21 cellular contexts compared by ENCODE assay signal in genomic region chr2:17257194-17257909, GRCh38.
DNase-seq lines count a peak whose midpoint lies in the region; ATAC-seq lines count a peak whose summit lies in the region.
"Had no signal": no experiment of that assay in that cellular context is flagged by ENCODE, and none has a peak within 500 bp of the region (broad histone marks: within the 10 kb centered on the region; RNA-seq: fewer than 3 reads in every experiment).

No MANE protein-coding gene starts in this region.

- DNase-seq in astrocyte of the hippocampus (ENCODE audit: low read depth, low spot score) (peak; percentile 42), non-pigmented ciliary epithelial cell (ENCODE audit: low read depth) (peak; percentile 19), SHP77 (lab: John Stamatoyannopoulos, UW) (no peak), NCI-H345 treated with DMSO at 0.1 percent for 48 hours (lab: John Stamatoyannopoulos, UW; ENCODE audit: unreplicated experiment) (no peak)
- DNase-seq in activated CD4-positive, alpha-beta T cell treated with anti-CD3 and anti-CD28 coated beads for 48 hours = no peak
- no peak for DNase-seq in stimulated activated naive CD8-positive, alpha-beta T cell treated with anti-CD3 and anti-CD28 coated beads, Interleukin-15, Interleukin-2, amounts not matched to agents 100 U/mL and 50 U/mL, for 24 hours
- DNase-seq: activated CD4-positive, CD25-positive, alpha-beta regulatory T cell; activated gamma-delta T cell treated with Interleukin-2 at 50 U/mL for 16 hours; Calu3; cortex of kidney; erythroblast; left ventricle myocardium superior; naive B cell; NCI-H1092; NCI-H748 treated with DMSO at 0.1 percent for 48 hours; RPMI8226; stimulated activated CD4-positive, alpha-beta T cell treated with anti-CD3 and anti-CD28 coated beads, Interleukin-12 subunit alpha, Interleukin-12 subunit beta, amount 100 ng/mL, for 4 hours; stomach; T-helper 17 cell had no signal

- ATAC-seq in GM19025 (IDR thresholded peaks at IDR 0.05; ENCODE audit: low read depth, unreplicated experiment) (peak; percentile 40), HG03432 (IDR thresholded peaks at IDR 0.05; ENCODE audit: unreplicated experiment) (peak; percentile 65)
- ATAC-seq in stimulated activated naive CD8-positive, alpha-beta T cell treated with anti-CD3 and anti-CD28 coated beads, Interleukin-15, Interleukin-2, amounts not matched to agents 100 U/mL and 50 U/mL, for 24 hours = no peak
- ATAC-seq: left ventricle myocardium superior, T-helper 17 cell had no signal

Comparison
In these comparisons a context has a peak if more than half of its experiments do, and no peak if none do; other contexts are left out.
1. DNase-seq: peak in astrocyte of the hippocampus (single experiment) and non-pigmented ciliary epithelial cell (single experiment); none in activated CD4-positive, alpha-beta T cell treated with anti-CD3 and anti-CD28 coated beads for 48 hours (single experiment), SHP77 (0 of 2), NCI-H345 treated with DMSO at 0.1 percent for 48 hours (single experiment) and stimulated activated naive CD8-positive, alpha-beta T cell treated with anti-CD3 and anti-CD28 coated beads, Interleukin-15, Interleukin-2, amounts not matched to agents 100 U/mL and 50 U/mL, for 24 hours (single experiment).